Comparison of ENCODE assay signal across 12 cellular contexts in genomic region chr7:416761-417624, GRCh38.
"Had no signal": no experiment of that assay in that cellular context is flagged by ENCODE, and none has a peak within 500 bp of the region (broad histone marks: within the 10 kb centered on the region; RNA-seq: fewer than 3 reads in every experiment).

No MANE protein-coding gene starts in this region.

- H3K4me3 ChIP-seq: hepatocyte, ovary, upper lobe of left lung had no signal

- H3K36me3 ChIP-seq: ovary, upper lobe of left lung had no signal

- H3K4me2 ChIP-seq: hepatocyte had no signal

- H2AFZ ChIP-seq: hepatocyte had no signal

- H3K27ac ChIP-seq: hepatocyte, ovary, upper lobe of left lung had no signal

- FAIRE-seq: keratinocyte had no signal

- H3K27me3 ChIP-seq: hepatocyte, ovary, upper lobe of left lung had no signal

- H3K9me3 ChIP-seq: ovary had no signal

- H3K4me1 ChIP-seq: upper lobe of left lung had no signal

- H3K79me2 ChIP-seq: hepatocyte had no signal

- ATAC-seq: activated T-helper 17 cell treated with anti-CD3 and anti-CD28 coated beads, Interleukin-2, amount 50 U/mL, for 72 hours; T-cell had no signal

- DNase-seq: activated naive CD4-positive, alpha-beta T cell treated with anti-CD3 and anti-CD28 coated beads for 36 hours; erythroblast; stimulated activated CD4-positive, alpha-beta T cell treated with anti-CD3 and anti-CD28 coated beads, Interleukin-15, amount 100 ng/mL, for 24 hours; stimulated activated CD4-positive, alpha-beta T cell treated with anti-CD3 and anti-CD28 coated beads, Interleukin-4, amount 100 ng/mL, for 1 hour; stimulated activated naive CD4-positive, alpha-beta T cell treated with Interleukin-2 at 50 U/mL for 16 hours; T-cell; T-helper 9 cell had no signal
